In the genomic region with DNA sequence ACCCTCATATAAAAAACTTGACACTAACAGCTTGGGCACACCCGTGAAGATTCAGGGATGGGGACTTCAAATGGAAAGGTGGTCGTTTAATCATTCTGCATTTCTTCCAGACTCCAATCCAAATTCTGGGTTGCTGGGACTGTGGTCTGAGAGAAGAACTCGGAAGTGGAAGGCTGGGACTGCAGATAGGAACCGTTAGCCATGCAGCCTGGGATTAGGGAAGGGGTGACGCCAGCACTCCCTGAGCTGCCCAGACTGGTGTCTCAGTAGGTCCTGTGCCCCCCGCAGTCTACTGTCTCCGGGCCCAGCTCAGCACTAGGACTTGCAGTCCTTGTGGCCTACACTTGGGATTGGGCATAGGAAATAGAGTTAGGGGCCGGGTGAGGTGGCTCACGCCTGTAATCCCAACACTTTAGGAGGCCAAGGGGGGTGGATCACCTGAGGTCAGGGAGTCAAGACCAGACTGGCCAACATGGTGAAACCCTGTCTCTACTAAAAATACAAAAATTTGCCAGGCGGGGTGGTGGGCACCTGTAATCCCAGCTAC, we compare ENCODE assay signal across 8 cellular contexts. TPM values are rescaled to one million over a fixed set of nuclear protein-coding genes. Genes with fewer than 3 reads are reported as not detected.
A peak's percentile ranks its signal among the peaks of the same experiment; 100 is the strongest.
DNase-seq lines count a peak whose midpoint lies in the region; FAIRE-seq and TF ChIP-seq lines count a peak whose summit lies in the region.

No MANE protein-coding gene starts in this region.

- H3K9ac ChIP-seq in endothelial cell of umbilical vein (replicated peaks; ENCODE audit: extremely low read depth, insufficient read depth, low read length), result peak overlapping the region; percentile 96

- no peaks in the 10 kb centered on the region for H3K9me3 Mint-ChIP-seq in CD4-positive, alpha-beta memory T cell
- H3K9me3 Mint-ChIP-seq in osteocyte (ENCODE audit: unreplicated experiment), result no peaks in the 10 kb centered on the region

- CTCF ChIA-PET in CD4-positive, alpha-beta memory T cell (lab: Charles Lee; ENCODE audit: partially characterized antibody), result interaction anchor here (1.2 to 17.2 kb wide), 7 partner anchors 36 to 96 kb away, joined by 4 to 173 read pairs (median 7); a partner anchor contains a TSS
- CTCF ChIA-PET in endothelial cell of umbilical vein (lab: Charles Lee), result interaction anchor here (0.7 to 6.0 kb wide), 8 partner anchors 25 to 94 kb away, joined by 3 to 55 read pairs (median 3); a partner anchor contains a TSS
- CTCF ChIA-PET in HEK293T (lab: Yijun Ruan, JAX), result interaction anchor here (0.9 to 2.5 kb wide), 2 partner anchors 7 to 33 kb away, joined by 3 to 12 read pairs; a partner anchor contains a TSS

- BruUV-seq in endothelial cell of umbilical vein (replicated peaks; lab: Mats Ljungman, UMichigan), result TSS peak; percentile 4

- H3K4me2 ChIP-seq in endothelial cell of umbilical vein (ENCODE audit: insufficient read depth, low read length), result peak overlapping the region; percentile 93

- H3K27me3 Mint-ChIP-seq in CD4-positive, alpha-beta memory T cell, result no peaks in the 10 kb centered on the region
- no peaks in the 10 kb centered on the region for H3K27me3 Mint-ChIP-seq in osteocyte (ENCODE audit: unreplicated experiment)

- H3K79me2 ChIP-seq in endothelial cell of umbilical vein (ENCODE audit: control insufficient read depth, insufficient read depth, low read length), result peaks cover 42% of the 10 kb centered on the region

- no peaks in the 10 kb centered on the region for H3K9me3 ChIP-seq in CD4-positive, alpha-beta memory T cell (ENCODE audit: control insufficient read depth in 1 of 2, low read length in 2 of 2)
- H3K9me3 ChIP-seq in endothelial cell of umbilical vein (replicated peaks; ENCODE audit: control insufficient read depth, insufficient read depth, low read length), result no peaks in the 10 kb centered on the region

- no peaks in the 10 kb centered on the region for H3K27me3 ChIP-seq in CD4-positive, alpha-beta memory T cell (ENCODE audit: insufficient read depth, low read length)
- H3K27me3 ChIP-seq in endothelial cell of umbilical vein (ENCODE audit: control insufficient read depth in 2 of 2, insufficient read depth in 2 of 2, low read length in 2 of 2), result no peaks in the 10 kb centered on the region

- H3K4me3 ChIP-seq in CD4-positive, alpha-beta memory T cell (ENCODE audit: low read length in 2 of 2), result peak overlapping the region; percentile 95 to 99
- H3K4me3 ChIP-seq in endothelial cell of umbilical vein (replicated peaks in 1 of 3; ENCODE audit: insufficient read depth in 1 of 3, low read depth in 1 of 3, low read length in 3 of 3), result peak overlapping the region in 2 of 3 experiments; percentile 86 to 98

- no peaks in the 10 kb centered on the region for H3K9me1 ChIP-seq in endothelial cell of umbilical vein (replicated peaks; ENCODE audit: control insufficient read depth, extremely low read depth, insufficient read depth, low read length)

- H3K27ac Mint-ChIP-seq in CD4-positive, alpha-beta memory T cell, result peak overlapping the region; percentile 94 to 97 (median 95)
- H3K27ac Mint-ChIP-seq in osteocyte (ENCODE audit: unreplicated experiment), result peak overlapping the region; percentile 96

- peaks cover 21% of the 10 kb centered on the region for H3K36me3 ChIP-seq in CD4-positive, alpha-beta memory T cell (ENCODE audit: insufficient read depth, low read length)
- H3K36me3 ChIP-seq in endothelial cell of umbilical vein (ENCODE audit: control insufficient read depth in 2 of 2, extremely low read depth in 1 of 2, insufficient read depth in 2 of 2, low read length in 2 of 2), result peaks cover 7 to 17% of the 10 kb centered on the region in 2 experiments

- POLR2A ChIA-PET in CD4-positive, alpha-beta memory T cell (lab: Charles Lee; ENCODE audit: partially characterized antibody), result interaction anchor here (0.5 to 8.9 kb wide), 21 partner anchors 9 to 1214 kb away, joined by 3 to 81 read pairs (median 6); a partner anchor contains a TSS
- POLR2A ChIA-PET in endothelial cell of umbilical vein (lab: Charles Lee), result interaction anchor here (0.5 to 3.2 kb wide), 7 partner anchors 25 to 91 kb away, joined by 3 to 19 read pairs (median 3); a partner anchor contains a TSS
- POLR2A ChIA-PET in HEK293T (lab: Yijun Ruan, JAX), result interaction anchor here (0.7 to 6.3 kb wide), 13 partner anchors 11 to 91 kb away, joined by 3 to 57 read pairs (median 5); a partner anchor contains a TSS

- peak overlapping the region; percentile 89 to 99 (median 98) for H3K4me3 Mint-ChIP-seq in CD4-positive, alpha-beta memory T cell
- peak overlapping the region; percentile 99 for H3K4me3 Mint-ChIP-seq in osteocyte (ENCODE audit: unreplicated experiment)

- intact Hi-C loops in CD4-positive, alpha-beta memory T cell (cut with micrococcal nuclease), result loop anchor here (1.0 to 5.0 kb wide), 2 partner anchors 55 to 58 kb away; a partner anchor contains a TSS
- intact Hi-C loops in endothelial cell of umbilical vein (cut with micrococcal nuclease), result loop anchor here (10.0 kb wide), 1 partner anchor 192 kb away; a partner anchor contains a TSS

- H4K20me1 ChIP-seq in endothelial cell of umbilical vein (replicated peaks; ENCODE audit: control insufficient read depth, extremely low read depth, insufficient read depth, low read length), result no peaks in the 10 kb centered on the region

- peak overlapping the region; percentile 82 for H3K27ac ChIP-seq in CD4-positive, alpha-beta memory T cell (ENCODE audit: low read depth, low read length)
- peak overlapping the region; percentile 94 for H3K27ac ChIP-seq in endothelial cell of umbilical vein (ENCODE audit: insufficient read depth, low read depth, low read length)

- H3K36me3 Mint-ChIP-seq in CD4-positive, alpha-beta memory T cell, result peaks cover 18 to 52% of the 10 kb centered on the region in 2 donors
- H3K36me3 Mint-ChIP-seq in osteocyte (ENCODE audit: unreplicated experiment), result peaks cover 14% of the 10 kb centered on the region

- H3K4me1 Mint-ChIP-seq in CD4-positive, alpha-beta memory T cell, result peaks cover 45 to 83% (median 67%) of the 10 kb centered on the region in 4 donors
- H3K4me1 Mint-ChIP-seq in osteocyte (ENCODE audit: unreplicated experiment), result peaks cover 58% of the 10 kb centered on the region

- H3K4me1 ChIP-seq in CD4-positive, alpha-beta memory T cell (ENCODE audit: insufficient read depth, low read length), result peaks cover 62% of the 10 kb centered on the region
- peaks cover 41% of the 10 kb centered on the region for H3K4me1 ChIP-seq in endothelial cell of umbilical vein (ENCODE audit: control insufficient read depth, extremely low read depth, insufficient read depth, low read length)

- FAIRE-seq in endothelial cell of umbilical vein (lab: Jason Lieb, UNC), result no peak

- no peak for TF ChIP-seq POLR2A in endothelial cell of umbilical vein (IDR thresholded peaks at IDR 0.05; ENCODE audit: low read depth, low read length)

- no peak for DNase-seq in CD4-positive, alpha-beta memory T cell
- DNase-seq in OCI-M1 (lab: John Stamatoyannopoulos, UW) (peak; percentile 80), endothelial cell of umbilical vein (ENCODE audit: low read depth, low spot score) (no peak), osteocyte (ENCODE audit: extremely low spot score, unreplicated experiment) (no peak), putamen (ENCODE audit: low spot score) (no peak), NCI-H1930 (lab: John Stamatoyannopoulos, UW) (no peak), hippocampal formation (lab: John Stamatoyannopoulos, UW) (no peak), HEK293T (ENCODE audit: extremely low spot score) (no peak)

- dilution Hi-C loops in endothelial cell of umbilical vein (cut with MboI; ENCODE audit: extremely low pct_ligation_motif_present, low sequenced_read_pairs), result no loop called here

- TF ChIP-seq CTCF in endothelial cell of umbilical vein (IDR thresholded peaks at IDR 0.05; ENCODE audit: extremely low read depth in 1 of 2, insufficient read depth in 1 of 2, low read depth in 1 of 2, low read length in 2 of 2) (no peak), osteocyte (IDR thresholded peaks at IDR 0.05) (no peak)

- peak overlapping the region; percentile 8 for H2AFZ ChIP-seq in endothelial cell of umbilical vein (ENCODE audit: low read depth, low read length)

RNA-seq across cellular contexts. Expression of a gene that starts 0.5 kb away (rescaled TPM):
- 10 to 100 TPM; 91.0 to 98.3 TPM for total RNA-seq in CD4-positive, alpha-beta memory T cell
- 100 to 1,000 TPM; 462 to 601 TPM for polyA plus RNA-seq in CD4-positive, alpha-beta memory T cell
- total RNA-seq in endothelial cell of umbilical vein (535 and 543 TPM in 2 replicates), osteocyte (230 and 242 TPM in 2 replicates)
- polyA plus RNA-seq in endothelial cell of umbilical vein, result 569 and 578 TPM in 2 replicates
- polyA plus RNA-seq in endothelial cell of umbilical vein (2011; cell fraction: cytosol; rRNA removed), result 774 and 904 TPM in 2 replicates
- polyA plus RNA-seq in endothelial cell of umbilical vein (2011; cell fraction: nucleus; rRNA removed), result 288 and 289 TPM in 2 replicates
- 434 and 609 TPM in 2 replicates for polyA plus RNA-seq in endothelial cell of umbilical vein (2012)
- polyA minus RNA-seq in endothelial cell of umbilical vein, result 395 and 455 TPM in 2 replicates
- polyA minus RNA-seq in endothelial cell of umbilical vein (2011; cell fraction: cytosol; rRNA and poly(A)+ RNA removed), result 180 TPM
- 60.9 and 61.1 TPM in 2 replicates for polyA minus RNA-seq in endothelial cell of umbilical vein (2011; cell fraction: nucleus; rRNA and poly(A)+ RNA removed)

RNA-seq across cellular contexts. Expression of a gene that starts 3.0 kb away (rescaled TPM):
- total RNA-seq in CD4-positive, alpha-beta memory T cell, result 10 to 100 TPM; 11.4 to 12.1 TPM
- 1 to 10 TPM in 1 of 2 donors, under 1 TPM in 1; 0.95 to 3.2 TPM for polyA plus RNA-seq in CD4-positive, alpha-beta memory T cell
- 43.2 and 43.8 TPM in 2 replicates for total RNA-seq in endothelial cell of umbilical vein
- polyA plus RNA-seq in endothelial cell of umbilical vein, result 24.5 and 27.1 TPM in 2 replicates
- 10.8 and 11.3 TPM in 2 replicates for polyA plus RNA-seq in endothelial cell of umbilical vein (2011; cell fraction: cytosol; rRNA removed)
- polyA plus RNA-seq in endothelial cell of umbilical vein (2011; cell fraction: nucleus; rRNA removed), result 188 and 214 TPM in 2 replicates
- 7.4 TPM in 2 replicates for polyA plus RNA-seq in endothelial cell of umbilical vein (2012)
- 42.2 and 53.3 TPM in 2 replicates for polyA minus RNA-seq in endothelial cell of umbilical vein
- polyA minus RNA-seq in endothelial cell of umbilical vein (2011; cell fraction: cytosol; rRNA and poly(A)+ RNA removed), result 13.4 TPM
- 57.2 and 101 TPM in 2 replicates for polyA minus RNA-seq in endothelial cell of umbilical vein (2011; cell fraction: nucleus; rRNA and poly(A)+ RNA removed)
- total RNA-seq in osteocyte, result 18.4 and 20.9 TPM in 2 replicates

RNA-seq across cellular contexts. Expression of a gene that starts 7.7 kb away (rescaled TPM):
- 1 to 10 TPM; 5.4 to 7.4 TPM for total RNA-seq in CD4-positive, alpha-beta memory T cell
- polyA plus RNA-seq in CD4-positive, alpha-beta memory T cell, result 10 to 100 TPM; 16.4 to 19.8 TPM
- 109 and 116 TPM in 2 replicates for total RNA-seq in endothelial cell of umbilical vein
- polyA plus RNA-seq in endothelial cell of umbilical vein, result 168 and 176 TPM in 2 replicates
- 123 and 137 TPM in 2 replicates for polyA plus RNA-seq in endothelial cell of umbilical vein (2011; cell fraction: cytosol; rRNA removed)
- 68.2 and 76.5 TPM in 2 replicates for polyA plus RNA-seq in endothelial cell of umbilical vein (2011; cell fraction: nucleus; rRNA removed)
- 89.3 and 119 TPM in 2 replicates for polyA plus RNA-seq in endothelial cell of umbilical vein (2012)
- 49.6 and 63.3 TPM in 2 replicates for polyA minus RNA-seq in endothelial cell of umbilical vein
- 7.1 TPM for polyA minus RNA-seq in endothelial cell of umbilical vein (2011; cell fraction: cytosol; rRNA and poly(A)+ RNA removed)
- polyA minus RNA-seq in endothelial cell of umbilical vein (2011; cell fraction: nucleus; rRNA and poly(A)+ RNA removed), result 14.0 and 23.2 TPM in 2 replicates
- total RNA-seq in osteocyte, result 91.4 and 96.3 TPM in 2 replicates

RNA-seq across cellular contexts. Expression of a gene that starts 13.7 kb away (rescaled TPM):
- total RNA-seq in CD4-positive, alpha-beta memory T cell, result not detected
- polyA plus RNA-seq in CD4-positive, alpha-beta memory T cell, result not detected
- total RNA-seq in endothelial cell of umbilical vein (not detected in 2 replicates), osteocyte (not detected in 2 replicates)
- polyA plus RNA-seq in endothelial cell of umbilical vein, result not detected in 2 replicates
- polyA plus RNA-seq in endothelial cell of umbilical vein (2011; cell fraction: cytosol; rRNA removed), result not detected in 2 replicates
- not detected in 2 replicates for polyA plus RNA-seq in endothelial cell of umbilical vein (2011; cell fraction: nucleus; rRNA removed)
- 0.08 and 0.21 TPM in 2 replicates for polyA plus RNA-seq in endothelial cell of umbilical vein (2012)
- not detected in 2 replicates for polyA minus RNA-seq in endothelial cell of umbilical vein
- polyA minus RNA-seq in endothelial cell of umbilical vein (2011; cell fraction: cytosol; rRNA and poly(A)+ RNA removed), result not detected
- not detected in 2 replicates for polyA minus RNA-seq in endothelial cell of umbilical vein (2011; cell fraction: nucleus; rRNA and poly(A)+ RNA removed)

RNA-seq across cellular contexts. Expression of a gene that starts 15.3 kb away (rescaled TPM):
- not detected for total RNA-seq in CD4-positive, alpha-beta memory T cell
- polyA plus RNA-seq in CD4-positive, alpha-beta memory T cell, result not detected
- total RNA-seq in endothelial cell of umbilical vein, result 0.35 TPM in 1 of 2 replicates, not detected in the other
- 0.33 and 0.41 TPM in 2 replicates for polyA plus RNA-seq in endothelial cell of umbilical vein
- polyA plus RNA-seq in endothelial cell of umbilical vein (2011; cell fraction: cytosol; rRNA removed), result 0.14 TPM in 1 of 2 replicates, not detected in the other
- polyA plus RNA-seq in endothelial cell of umbilical vein (2011; cell fraction: nucleus; rRNA removed), result 1.6 and 1.8 TPM in 2 replicates
- 0.19 TPM in 1 of 2 replicates, not detected in the other for polyA plus RNA-seq in endothelial cell of umbilical vein (2012)
- polyA minus RNA-seq in endothelial cell of umbilical vein, result not detected in 2 replicates
- polyA minus RNA-seq in endothelial cell of umbilical vein (2011; cell fraction: cytosol; rRNA and poly(A)+ RNA removed), result not detected
- 0.67 TPM in 2 replicates for polyA minus RNA-seq in endothelial cell of umbilical vein (2011; cell fraction: nucleus; rRNA and poly(A)+ RNA removed)
- total RNA-seq in osteocyte, result not detected in 2 replicates

Comparison
In these comparisons a context has a peak if more than half of its experiments do, and no peak if none do; other contexts are left out.
1. RNA of a gene that starts 7.7 kb away (total RNA-seq): 109 to 116 TPM in endothelial cell of umbilical vein and 91.4 to 96.3 TPM in osteocyte; 5.4 to 7.4 TPM in CD4-positive, alpha-beta memory T cell; every median in the first group is over 10 times any median in the second.